In the genomic region with DNA sequence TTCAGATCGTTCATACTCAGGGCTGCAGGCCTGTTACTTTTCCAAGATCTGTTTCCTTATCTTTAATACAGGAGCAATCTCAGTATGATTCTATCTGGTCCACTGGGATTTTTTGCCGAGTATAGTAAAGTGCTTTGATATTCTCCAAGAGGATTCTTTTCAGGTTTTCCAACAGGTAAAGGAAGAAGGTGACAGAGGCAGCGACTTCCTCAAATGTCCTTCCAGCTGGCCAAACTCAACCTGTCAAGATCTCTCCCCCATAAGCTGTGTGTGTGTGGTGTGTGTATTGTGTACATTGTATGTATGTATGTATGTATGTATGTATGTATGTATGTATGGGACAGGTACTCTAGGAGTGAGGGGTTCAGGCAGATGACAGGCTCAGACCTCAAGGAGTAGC, we compare ENCODE assay signal across 2 cellular contexts.
TF ChIP-seq lines count a peak whose summit lies in the region.

No MANE protein-coding gene starts in this region.

TF ChIP-seq in SK-N-SH, 30 proteins besides CTCF, POLR2A, EP300 and RAD21:
- TF ChIP-seq FOXJ3 (CRISPR knock-in tag; IDR thresholded peaks at IDR 0.05) (no peak), FOXM1 (IDR thresholded peaks at IDR 0.05; ENCODE audit: low read depth) (no peak), SMC3 (IDR thresholded peaks at IDR 0.05; ENCODE audit: low read depth, low read length) (no peak), GATA2 (CRISPR knock-in tag; IDR thresholded peaks at IDR 0.05) (no peak), EZH2phosphoT487 (IDR thresholded peaks at IDR 0.05; ENCODE audit: borderline replicate concordance, low read depth) (no peak), FOSL2 (IDR thresholded peaks at IDR 0.05; ENCODE audit: borderline replicate concordance, low read depth) (no peak), TEAD4 (IDR thresholded peaks at IDR 0.05; ENCODE audit: borderline replicate concordance, insufficient read depth) (no peak), TCF12 (IDR thresholded peaks at IDR 0.05) (no peak)
- TF ChIP-seq, protein P1, sequence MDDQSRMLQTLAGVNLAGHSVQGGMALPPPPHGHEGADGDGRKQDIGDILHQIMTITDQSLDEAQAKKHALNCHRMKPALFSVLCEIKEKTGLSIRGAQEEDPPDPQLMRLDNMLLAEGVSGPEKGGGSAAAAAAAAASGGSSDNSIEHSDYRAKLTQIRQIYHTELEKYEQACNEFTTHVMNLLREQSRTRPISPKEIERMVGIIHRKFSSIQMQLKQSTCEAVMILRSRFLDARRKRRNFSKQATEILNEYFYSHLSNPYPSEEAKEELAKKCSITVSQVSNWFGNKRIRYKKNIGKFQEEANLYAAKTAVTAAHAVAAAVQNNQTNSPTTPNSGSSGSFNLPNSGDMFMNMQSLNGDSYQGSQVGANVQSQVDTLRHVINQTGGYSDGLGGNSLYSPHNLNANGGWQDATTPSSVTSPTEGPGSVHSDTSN (IDR thresholded peaks at IDR 0.05), result no peak

TF ChIP-seq in SK-N-SH treated with all-trans-retinoic acid at 6 μM for 48 hours, 23 proteins besides CTCF, POLR2A, EP300 and RAD21:
- TF ChIP-seq ZFP3 (CRISPR knock-in tag; IDR thresholded peaks at IDR 0.05) (no peak), OSR1 (CRISPR knock-in tag; IDR thresholded peaks at IDR 0.05) (no peak), ZFP30 (CRISPR knock-in tag; IDR thresholded peaks at IDR 0.05) (no peak), TCF4 (CRISPR knock-in tag; IDR thresholded peaks at IDR 0.05; ENCODE audit: borderline replicate concordance) (no peak), ZC3H10 (CRISPR knock-in tag; IDR thresholded peaks at IDR 0.05) (no peak)
- TF ChIP-seq, protein P2, sequence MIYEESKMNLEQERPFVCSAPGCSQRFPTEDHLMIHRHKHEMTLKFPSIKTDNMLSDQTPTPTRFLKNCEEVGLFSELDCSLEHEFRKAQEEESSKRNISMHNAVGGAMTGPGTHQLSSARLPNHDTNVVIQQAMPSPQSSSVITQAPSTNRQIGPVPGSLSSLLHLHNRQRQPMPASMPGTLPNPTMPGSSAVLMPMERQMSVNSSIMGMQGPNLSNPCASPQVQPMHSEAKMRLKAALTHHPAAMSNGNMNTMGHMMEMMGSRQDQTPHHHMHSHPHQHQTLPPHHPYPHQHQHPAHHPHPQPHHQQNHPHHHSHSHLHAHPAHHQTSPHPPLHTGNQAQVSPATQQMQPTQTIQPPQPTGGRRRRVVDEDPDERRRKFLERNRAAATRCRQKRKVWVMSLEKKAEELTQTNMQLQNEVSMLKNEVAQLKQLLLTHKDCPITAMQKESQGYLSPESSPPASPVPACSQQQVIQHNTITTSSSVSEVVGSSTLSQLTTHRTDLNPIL (CRISPR knock-in tag; IDR thresholded peaks at IDR 0.05; ENCODE audit: low read depth), result no peak
- TF ChIP-seq, protein P3, sequence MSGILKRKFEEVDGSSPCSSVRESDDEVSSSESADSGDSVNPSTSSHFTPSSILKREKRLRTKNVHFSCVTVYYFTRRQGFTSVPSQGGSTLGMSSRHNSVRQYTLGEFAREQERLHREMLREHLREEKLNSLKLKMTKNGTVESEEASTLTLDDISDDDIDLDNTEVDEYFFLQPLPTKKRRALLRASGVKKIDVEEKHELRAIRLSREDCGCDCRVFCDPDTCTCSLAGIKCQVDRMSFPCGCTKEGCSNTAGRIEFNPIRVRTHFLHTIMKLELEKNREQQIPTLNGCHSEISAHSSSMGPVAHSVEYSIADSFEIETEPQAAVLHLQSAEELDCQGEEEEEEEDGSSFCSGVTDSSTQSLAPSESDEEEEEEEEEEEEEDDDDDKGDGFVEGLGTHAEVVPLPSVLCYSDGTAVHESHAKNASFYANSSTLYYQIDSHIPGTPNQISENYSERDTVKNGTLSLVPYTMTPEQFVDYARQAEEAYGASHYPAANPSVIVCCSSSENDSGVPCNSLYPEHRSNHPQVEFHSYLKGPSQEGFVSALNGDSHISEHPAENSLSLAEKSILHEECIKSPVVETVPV (CRISPR knock-in tag; IDR thresholded peaks at IDR 0.05), result no peak
- TF ChIP-seq, protein P4, sequence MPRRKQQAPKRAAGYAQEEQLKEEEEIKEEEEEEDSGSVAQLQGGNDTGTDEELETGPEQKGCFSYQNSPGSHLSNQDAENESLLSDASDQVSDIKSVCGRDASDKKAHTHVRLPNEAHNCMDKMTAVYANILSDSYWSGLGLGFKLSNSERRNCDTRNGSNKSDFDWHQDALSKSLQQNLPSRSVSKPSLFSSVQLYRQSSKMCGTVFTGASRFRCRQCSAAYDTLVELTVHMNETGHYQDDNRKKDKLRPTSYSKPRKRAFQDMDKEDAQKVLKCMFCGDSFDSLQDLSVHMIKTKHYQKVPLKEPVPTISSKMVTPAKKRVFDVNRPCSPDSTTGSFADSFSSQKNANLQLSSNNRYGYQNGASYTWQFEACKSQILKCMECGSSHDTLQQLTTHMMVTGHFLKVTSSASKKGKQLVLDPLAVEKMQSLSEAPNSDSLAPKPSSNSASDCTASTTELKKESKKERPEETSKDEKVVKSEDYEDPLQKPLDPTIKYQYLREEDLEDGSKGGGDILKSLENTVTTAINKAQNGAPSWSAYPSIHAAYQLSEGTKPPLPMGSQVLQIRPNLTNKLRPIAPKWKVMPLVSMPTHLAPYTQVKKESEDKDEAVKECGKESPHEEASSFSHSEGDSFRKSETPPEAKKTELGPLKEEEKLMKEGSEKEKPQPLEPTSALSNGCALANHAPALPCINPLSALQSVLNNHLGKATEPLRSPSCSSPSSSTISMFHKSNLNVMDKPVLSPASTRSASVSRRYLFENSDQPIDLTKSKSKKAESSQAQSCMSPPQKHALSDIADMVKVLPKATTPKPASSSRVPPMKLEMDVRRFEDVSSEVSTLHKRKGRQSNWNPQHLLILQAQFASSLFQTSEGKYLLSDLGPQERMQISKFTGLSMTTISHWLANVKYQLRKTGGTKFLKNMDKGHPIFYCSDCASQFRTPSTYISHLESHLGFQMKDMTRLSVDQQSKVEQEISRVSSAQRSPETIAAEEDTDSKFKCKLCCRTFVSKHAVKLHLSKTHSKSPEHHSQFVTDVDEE (CRISPR knock-in tag; IDR thresholded peaks at IDR 0.05), result no peak
